12 cellular contexts compared by ENCODE assay signal in the genomic region with DNA sequence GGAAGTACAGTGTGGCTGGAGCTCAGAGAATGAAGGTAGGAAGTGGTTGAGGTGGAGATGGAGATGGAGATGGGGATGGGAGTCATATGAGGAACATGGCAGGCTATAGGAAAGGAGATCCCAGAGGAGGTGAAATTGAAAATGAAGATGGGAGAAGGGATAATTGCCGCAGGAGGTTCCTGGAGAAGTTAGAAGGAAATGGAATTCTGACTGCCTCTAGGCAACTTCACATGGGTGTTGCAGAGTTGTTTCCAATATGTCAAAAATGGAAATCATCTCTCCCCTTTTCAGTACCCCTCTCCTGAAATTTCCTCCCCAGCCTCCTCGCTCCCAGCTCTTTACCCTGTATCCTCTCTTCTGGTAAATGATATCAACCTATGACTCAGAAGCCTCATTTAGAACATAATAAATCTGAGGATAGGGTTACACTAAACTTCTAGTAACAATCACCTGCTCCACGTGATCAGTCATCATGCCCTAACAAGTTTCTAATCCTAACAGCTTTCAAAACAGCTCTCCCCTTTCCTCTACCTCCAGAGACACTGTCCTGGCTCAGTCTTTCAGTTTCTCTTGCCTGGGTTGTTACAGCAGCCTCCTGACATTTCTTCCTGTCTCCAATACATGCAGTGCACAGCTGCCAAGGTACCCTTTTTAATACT.
DNase-seq lines count a peak whose midpoint lies in the region; ATAC-seq and TF ChIP-seq lines count a peak whose summit lies in the region.
"Had no signal": no experiment of that assay in that cellular context is flagged by ENCODE, and none has a peak within 500 bp of the region (broad histone marks: within the 10 kb centered on the region; RNA-seq: fewer than 3 reads in every experiment).

No MANE protein-coding gene starts in this region.

- no peak overlapping the region for H2BK120ac ChIP-seq in neuronal stem cell (ENCODE audit: low read depth, low read length)

- H2BK5ac ChIP-seq in neuronal stem cell (ENCODE audit: low read length) = no peak overlapping the region

- no peaks in the 10 kb centered on the region for H3K4me1 ChIP-seq in DND-41 (ENCODE audit: insufficient read depth, low read length)
- no peaks in the 10 kb centered on the region for H3K4me1 ChIP-seq in parathyroid adenoma
- H3K4me1 ChIP-seq in neuronal stem cell (ENCODE audit: control insufficient read depth in 2 of 2, insufficient read depth in 1 of 2, low read depth in 1 of 2, low read length in 2 of 2) = peaks cover 0 to 2% of the 10 kb centered on the region in 2 donors

- TF ChIP-seq CTCF in DND-41 (IDR thresholded peaks at IDR 0.05; ENCODE audit: borderline replicate concordance, extremely low read depth, low read length, poor library complexity, severe bottlenecking) (no peak), parathyroid adenoma (IDR thresholded peaks at IDR 0.05) (no peak)

- H2BK15ac ChIP-seq in neuronal stem cell (ENCODE audit: low read length) = no peak overlapping the region

- H3K79me1 ChIP-seq in neuronal stem cell (ENCODE audit: low read depth, low read length) = no peaks in the 10 kb centered on the region

- WGBS in neuronal stem cell (ENCODE audit: extremely low coverage in 2 of 2, insufficient read length in 2 of 2, insufficient replicate concordance in 1 of 2), 2 donors = no CpG with 5 or more reads among the region's 3 CpGs

- no peak overlapping the region for H3K14ac ChIP-seq in neuronal stem cell (ENCODE audit: low read length)

- H3K79me2 ChIP-seq in DND-41 (ENCODE audit: insufficient read depth, low read length) (no peaks in the 10 kb centered on the region), parathyroid adenoma (no peaks in the 10 kb centered on the region)

- ATAC-seq in DND-41 (ENCODE audit: insufficient read depth, low read depth) = peak; percentile 33; the same call in 1 of the 3 replicates

- no peak overlapping the region for H3K4me3 ChIP-seq in DND-41 (ENCODE audit: low read depth in 1 of 2, low read length in 2 of 2)
- H3K4me3 ChIP-seq in parathyroid adenoma (ENCODE audit: low read depth, low read length) = no peak overlapping the region
- H3K4me3 ChIP-seq in neuronal stem cell (ENCODE audit: low read length in 2 of 2) = no peak overlapping the region

- H4K20me1 ChIP-seq in DND-41 (ENCODE audit: insufficient read depth, low read length) = no peaks in the 10 kb centered on the region

- no peak overlapping the region for H3K4ac ChIP-seq in neuronal stem cell (ENCODE audit: low read length)

- H3K9me3 ChIP-seq in DND-41 (ENCODE audit: insufficient read depth, low read length, severe bottlenecking) (no peaks in the 10 kb centered on the region), parathyroid adenoma (ENCODE audit: control insufficient read depth, low read length) (no peaks in the 10 kb centered on the region), neuronal stem cell (replicated peaks in 1 of 2; ENCODE audit: control insufficient read depth in 2 of 2, insufficient read depth in 1 of 2, low read depth in 1 of 2, low read length in 2 of 2) (peaks cover 0 to 7% of the 10 kb centered on the region in 2 donors)

- H4K91ac ChIP-seq in neuronal stem cell (ENCODE audit: low read depth, low read length, poor library complexity) = no peak overlapping the region

- H3K27me3 ChIP-seq in DND-41 (ENCODE audit: insufficient read depth, low read length, poor library complexity) = no peaks in the 10 kb centered on the region
- H3K27me3 ChIP-seq in parathyroid adenoma (ENCODE audit: control insufficient read depth, insufficient read depth, low read length) = no peaks in the 10 kb centered on the region
- H3K27me3 ChIP-seq in neuronal stem cell (ENCODE audit: control insufficient read depth in 3 of 3, insufficient read depth in 3 of 3, low read depth in 1 of 3, low read length in 3 of 3) = no peaks in the 10 kb centered on the region
- H3K27me3 ChIP-seq: brain microvascular endothelial cell had no signal

- H3K18ac ChIP-seq in neuronal stem cell (ENCODE audit: low read length) = no peak overlapping the region

- H2AK5ac ChIP-seq in neuronal stem cell (ENCODE audit: low read depth, low read length) = no peak overlapping the region

- H3K9ac ChIP-seq in DND-41 (ENCODE audit: low read depth, low read length) = no peak overlapping the region
- no peak overlapping the region for H3K9ac ChIP-seq in parathyroid adenoma
- H3K9ac ChIP-seq in neuronal stem cell (ENCODE audit: low read depth, low read length, poor library complexity) = no peak overlapping the region

- no peak overlapping the region for H3K4me2 ChIP-seq in DND-41 (ENCODE audit: insufficient read depth, low read length)
- H3K4me2 ChIP-seq in parathyroid adenoma (ENCODE audit: low read length) = no peak overlapping the region
- no peak overlapping the region for H3K4me2 ChIP-seq in neuronal stem cell (ENCODE audit: insufficient read depth, low read length, poor library complexity, severe bottlenecking)

- H3K27ac ChIP-seq in DND-41 (ENCODE audit: low read length) = no peak overlapping the region
- no peak overlapping the region for H3K27ac ChIP-seq in parathyroid adenoma
- no peak overlapping the region for H3K27ac ChIP-seq in neuronal stem cell (replicated peaks; ENCODE audit: low read length)
- H3K27ac ChIP-seq: brain microvascular endothelial cell had no signal

- DNase-seq in DND-41 (no peak), NCI-H1436 (lab: John Stamatoyannopoulos, UW) (peak; percentile 77), amniotic epithelial cell (ENCODE audit: low read depth) (peak; percentile 42), neuronal stem cell (ENCODE audit: low spot score) (no peak), NCI-H1930 (lab: John Stamatoyannopoulos, UW) (no peak)
- no peak for DNase-seq in activated CD4-positive, CD25-positive, alpha-beta regulatory T cell (lab: John Stamatoyannopoulos, UW)
- no peak for DNase-seq in activated T-cell treated with anti-CD3 and anti-CD28 coated beads, Interleukin-2, amount 50 U/mL, for 48 hours
- DNase-seq: activated B cell treated with CpG ODN at 0.5 μM for 24 hours; activated T-cell treated with anti-CD3 and anti-CD28 coated beads, Interleukin-2, amount 50 U/mL, for 4 hours; brain microvascular endothelial cell; erythroblast had no signal

- no peak overlapping the region for H4K8ac ChIP-seq in neuronal stem cell (ENCODE audit: low read depth, low read length)

- H3K36me3 ChIP-seq in DND-41 (ENCODE audit: insufficient read depth, low read length) = no peaks in the 10 kb centered on the region
- H3K36me3 ChIP-seq in parathyroid adenoma (ENCODE audit: control insufficient read depth, insufficient read depth, low read length) = no peaks in the 10 kb centered on the region
- no peaks in the 10 kb centered on the region for H3K36me3 ChIP-seq in neuronal stem cell (replicated peaks in 1 of 2; ENCODE audit: control insufficient read depth in 2 of 2, insufficient read depth in 2 of 2, low read length in 2 of 2)
- H3K36me3 ChIP-seq: brain microvascular endothelial cell had no signal

- no peak overlapping the region for H3K23ac ChIP-seq in neuronal stem cell (ENCODE audit: low read depth, low read length, poor library complexity)

- H2AFZ ChIP-seq in DND-41 (ENCODE audit: low read depth, low read length) (no peak overlapping the region), parathyroid adenoma (peak overlapping the region; percentile 27), neuronal stem cell (ENCODE audit: low read length) (no peak overlapping the region)

- H2BK12ac ChIP-seq in neuronal stem cell (ENCODE audit: low read length) = no peak overlapping the region

Comparison
In these comparisons a context has a peak if more than half of its experiments do, and no peak if none do; other contexts are left out.
1. DNase-seq: peak in NCI-H1436 (single experiment) and amniotic epithelial cell (single experiment); none in DND-41 (single experiment), activated CD4-positive, CD25-positive, alpha-beta regulatory T cell (0 of 4), activated T-cell treated with anti-CD3 and anti-CD28 coated beads, Interleukin-2, amount 50 U/mL, for 48 hours (0 of 2), neuronal stem cell (single experiment) and NCI-H1930 (0 of 2).